9 cellular contexts compared by ENCODE assay signal in genomic region chr19:800360-801029, GRCh38. TPM values are rescaled to one million over a fixed set of nuclear protein-coding genes. Genes with fewer than 3 reads are reported as not detected.
DNase-seq lines count a peak whose midpoint lies in the region; ATAC-seq and TF ChIP-seq lines count a peak whose summit lies in the region.
"Had no signal": no experiment of that assay in that cellular context is flagged by ENCODE, and none has a peak within 500 bp of the region (broad histone marks: within the 10 kb centered on the region; RNA-seq: fewer than 3 reads in every experiment).

No MANE protein-coding gene starts in this region.

- H3K27me3 ChIP-seq in right lobe of liver, result no peaks in the 10 kb centered on the region
- H3K27me3 ChIP-seq in upper lobe of right lung, result no peaks in the 10 kb centered on the region

- peak overlapping the region; percentile 85 for H3K27ac Mint-ChIP-seq in activated naive CD4-positive, alpha-beta T cell treated with anti-CD3 and anti-CD28 coated beads, Interleukin-2, amount 10 ng/mL, durations not matched to agents 7 days and 5 days

- H3K36me3 ChIP-seq in right lobe of liver, result peaks cover under 1 to 34% (median 21%) of the 10 kb centered on the region in 4 donors
- peaks cover 56% of the 10 kb centered on the region for H3K36me3 ChIP-seq in upper lobe of right lung

- peaks cover 6% of the 10 kb centered on the region for H3K27me3 Mint-ChIP-seq in activated naive CD4-positive, alpha-beta T cell treated with anti-CD3 and anti-CD28 coated beads, Interleukin-2, amount 10 ng/mL, durations not matched to agents 7 days and 5 days

- intact Hi-C loops in right lobe of liver (cut with DNase I), result no loop called here
- intact Hi-C loops in upper lobe of right lung (cut with DNase I), result no loop called here

- H3K4me3 Mint-ChIP-seq in activated naive CD4-positive, alpha-beta T cell treated with anti-CD3 and anti-CD28 coated beads, Interleukin-2, amount 10 ng/mL, durations not matched to agents 7 days and 5 days, result peak overlapping the region; percentile 92

- H3K27ac ChIP-seq in right lobe of liver, result peak overlapping the region in 2 of 3 donors; percentile 72 to 79
- H3K27ac ChIP-seq in upper lobe of right lung, result peak overlapping the region; percentile 36

- no peak for DNase-seq in activated naive CD4-positive, alpha-beta T cell treated with anti-CD3 and anti-CD28 coated beads, Interleukin-2, amount 10 ng/mL, durations not matched to agents 7 days and 5 days
- DNase-seq in activated naive CD4-positive, alpha-beta T cell (lab: John Stamatoyannopoulos, UW), result no peak
- DNase-seq in astrocyte of the spinal cord (ENCODE audit: low read depth, low spot score) (no peak), right lobe of liver (peak in 2 of 3 donors; percentile 71 to 82), upper lobe of right lung (no peak), NCI-H1930 (lab: John Stamatoyannopoulos, UW) (no peak), Kasumi-1 (lab: John Stamatoyannopoulos, UW) (no peak)
- DNase-seq: SHP77 had no signal

- no peak for TF ChIP-seq POLR2A in right lobe of liver (IDR thresholded peaks at IDR 0.05)

- TF ChIP-seq CTCF in astrocyte of the spinal cord (IDR thresholded peaks at IDR 0.05; ENCODE audit: low read depth, low read length) (no peak), right lobe of liver (IDR thresholded peaks at IDR 0.05) (no peak), upper lobe of right lung (IDR thresholded peaks at IDR 0.05) (no peak)

- H3K4me3 ChIP-seq in astrocyte of the spinal cord (ENCODE audit: low read depth, low read length) (peak overlapping the region; percentile 12), right lobe of liver (peak overlapping the region; percentile 90 to 95 (median 93)), upper lobe of right lung (peak overlapping the region; percentile 83)

- no peaks in the 10 kb centered on the region for H3K9me3 Mint-ChIP-seq in activated naive CD4-positive, alpha-beta T cell treated with anti-CD3 and anti-CD28 coated beads, Interleukin-2, amount 10 ng/mL, durations not matched to agents 7 days and 5 days

- in situ Hi-C loops in astrocyte of the spinal cord (cut with HindIII; ENCODE audit: low sequenced_read_pairs), result no loop called here

- H3K36me3 Mint-ChIP-seq in activated naive CD4-positive, alpha-beta T cell treated with anti-CD3 and anti-CD28 coated beads, Interleukin-2, amount 10 ng/mL, durations not matched to agents 7 days and 5 days, result peaks cover 40% of the 10 kb centered on the region

- H3K4me1 ChIP-seq in right lobe of liver, result peaks cover 0 to 31% (median 19%) of the 10 kb centered on the region in 4 donors
- H3K4me1 ChIP-seq in upper lobe of right lung, result peaks cover 55% of the 10 kb centered on the region

- peaks cover 46% of the 10 kb centered on the region for H3K4me1 Mint-ChIP-seq in activated naive CD4-positive, alpha-beta T cell treated with anti-CD3 and anti-CD28 coated beads, Interleukin-2, amount 10 ng/mL, durations not matched to agents 7 days and 5 days

- H3K9me3 ChIP-seq in right lobe of liver (no peaks in the 10 kb centered on the region), upper lobe of right lung (no peaks in the 10 kb centered on the region)

- WGBS in right lobe of liver (ENCODE audit: insufficient coverage, low coverage, low lambda C conversion rate, missing lambda C conversion rate), result 5% methylated on average over 4 of the region's 17 CpGs

- peak in 3 of 4 donors; percentile 1 to 15 (median 6) for ATAC-seq in right lobe of liver
- ATAC-seq in upper lobe of right lung, result no peak
- ATAC-seq in HG03469 (IDR thresholded peaks at IDR 0.05; ENCODE audit: unreplicated experiment), result no peak

- CTCF ChIA-PET in activated naive CD4-positive, alpha-beta T cell treated with anti-CD3 and anti-CD28 coated beads, Interleukin-2, amount 10 ng/mL, durations not matched to agents 7 days and 5 days (lab: Charles Lee), result no interaction called here

RNA-seq across cellular contexts. Expression of gene PTBP1, which starts 3.2 kb away (rescaled TPM):
- 100 to 1,000 TPM in 5 of 6 experiments, 10 to 100 TPM in 1; 91.1 to 150 (median 129) TPM for total RNA-seq in right lobe of liver
- 245 TPM for total RNA-seq in upper lobe of right lung

RNA-seq across cellular contexts. Expression of gene PLPPR3, which starts 21.3 kb away (rescaled TPM):
- not detected for total RNA-seq in right lobe of liver
- 0.46 TPM for total RNA-seq in upper lobe of right lung

RNA-seq across cellular contexts. Expression of gene AZU1, which starts 27.1 kb away (rescaled TPM):
- total RNA-seq in right lobe of liver (1 to 10 TPM in 2 of 6 experiments, under 1 TPM in 1, not detected in 3; 0.15 to 3.6 (median 1.8) TPM), upper lobe of right lung (0.75 TPM)

RNA-seq across cellular contexts. Expression of gene PRTN3, which starts 40.3 kb away (rescaled TPM):
- total RNA-seq in right lobe of liver (1 to 10 TPM in 2 of 6 experiments, not detected in 4; 2.3 to 2.9 TPM), upper lobe of right lung (not detected)

RNA-seq across cellular contexts. Expression of gene MISP, which starts 49.6 kb away (rescaled TPM):
- total RNA-seq in right lobe of liver, result under 1 TPM in 1 of 6 experiments, not detected in 5; 0.09 TPM
- 15.9 TPM for total RNA-seq in upper lobe of right lung

Comparison
In these comparisons a context has a peak if more than half of its experiments do, and no peak if none do; other contexts are left out.
1. DNase-seq: peak in right lobe of liver (2 of 3); none in activated naive CD4-positive, alpha-beta T cell treated with anti-CD3 and anti-CD28 coated beads, Interleukin-2, amount 10 ng/mL, durations not matched to agents 7 days and 5 days (single experiment), activated naive CD4-positive, alpha-beta T cell (0 of 4), astrocyte of the spinal cord (single experiment), upper lobe of right lung (single experiment), NCI-H1930 (0 of 2) and Kasumi-1 (0 of 2).
2. H3K4me3 ChIP-seq: peak in every context shown above with its lines; median percentile 93 in right lobe of liver; 83 in upper lobe of right lung; 12 in astrocyte of the spinal cord.
3. ATAC-seq: peak in right lobe of liver (3 of 4); none in upper lobe of right lung (single experiment) and HG03469 (single experiment).